7 cellular contexts compared by ENCODE assay signal in genomic region chr17:78174870-78175642, GRCh38. TPM values are rescaled to one million over a fixed set of nuclear protein-coding genes. Genes with fewer than 3 reads are reported as not detected.
DNase-seq lines count a peak whose midpoint lies in the region; ATAC-seq and TF ChIP-seq lines count a peak whose summit lies in the region.

No MANE protein-coding gene starts in this region.

- no peaks in the 10 kb centered on the region; a peak in 1 of 5 replicates for H3K9me3 Mint-ChIP-seq in H9

- H3K56ac ChIP-seq in H9 (ENCODE audit: insufficient read length, low read depth, low read length), result no peak overlapping the region

- no peak overlapping the region for H4K91ac ChIP-seq in H9 (ENCODE audit: insufficient read length, low read depth, low read length)

- H3K4me2 ChIP-seq in H9 (ENCODE audit: insufficient read depth, insufficient read length, low read length), result no peak overlapping the region

- H4K20me1 ChIP-seq in H9 (ENCODE audit: control insufficient read depth, insufficient read depth, insufficient read length), result no peaks in the 10 kb centered on the region

- H3K36me3 Mint-ChIP-seq in H9 (ENCODE audit: insufficient read depth in 1 of 3, low read depth in 3 of 3), result peaks cover 37 to 72% (median 59%) of the 10 kb centered on the region in 3 experiments

- H3K27ac ChIP-seq in H9 (ENCODE audit: insufficient read length, low read depth, low read length) (no peak overlapping the region), RWPE2 (ENCODE audit: poor library complexity, severe bottlenecking) (peak overlapping the region; percentile 12), testis (peak overlapping the region; percentile 45 to 80)

- no peak overlapping the region for H2BK5ac ChIP-seq in H9 (ENCODE audit: insufficient read length, low read length)

- H3K23ac ChIP-seq in H9 (ENCODE audit: insufficient read length, low read depth, low read length), result no peak overlapping the region

- H2AK5ac ChIP-seq in H9 (ENCODE audit: insufficient read length, low read length), result no peak overlapping the region

- no peak overlapping the region for H2BK12ac ChIP-seq in H9 (ENCODE audit: insufficient read length, low read depth, low read length)

- H4K8ac ChIP-seq in H9 (replicated peaks; ENCODE audit: insufficient read length, low read depth, low read length), result no peak overlapping the region

- H3K9ac ChIP-seq in H9 (ENCODE audit: extremely low read depth, insufficient read length, low read length), result no peak overlapping the region

- no peak overlapping the region for H2BK120ac ChIP-seq in H9 (ENCODE audit: low read depth, low read length, poor library complexity, severe bottlenecking)

- H3K36me3 ChIP-seq in RWPE2 (ENCODE audit: low read depth) (peaks cover 86% of the 10 kb centered on the region), kidney epithelial cell (ENCODE audit: control insufficient read depth, insufficient read depth, low read length) (peaks cover 2% of the 10 kb centered on the region), testis (ENCODE audit: low read depth, missing control alignments) (no peaks in the 10 kb centered on the region)

- H3K4me3 Mint-ChIP-seq in H9, result peak overlapping the region in 1 of 2 experiments; percentile 56; a peak in 1 of 5 replicates

- peak; percentile 63 for TF ChIP-seq CTCF in H9 (conservative IDR thresholded peaks at IDR 0.05)
- peak; percentile 22 for TF ChIP-seq CTCF in RWPE2 (IDR thresholded peaks at IDR 0.05; ENCODE audit: poor library complexity, severe bottlenecking)
- peak; percentile 13 for TF ChIP-seq CTCF in kidney epithelial cell (IDR thresholded peaks at IDR 0.05; ENCODE audit: insufficient read depth, low read length, poor library complexity, severe bottlenecking)
- no peak for TF ChIP-seq CTCF in testis (IDR thresholded peaks at IDR 0.05)

- H3K27me3 Mint-ChIP-seq in H9 (ENCODE audit: low read depth), result no peaks in the 10 kb centered on the region; the same call in 1 of the 2 replicates

- no peak overlapping the region for H2AFZ ChIP-seq in H9 (ENCODE audit: low read length)

- H3K27me3 ChIP-seq in H9 (ENCODE audit: insufficient read depth, low read length) (no peaks in the 10 kb centered on the region), RWPE2 (ENCODE audit: insufficient read depth, poor library complexity, severe bottlenecking) (no peaks in the 10 kb centered on the region), kidney epithelial cell (ENCODE audit: control insufficient read depth, insufficient read depth, low read length) (no peaks in the 10 kb centered on the region), testis (no peaks in the 10 kb centered on the region)

- H3K23me2 ChIP-seq in H9 (ENCODE audit: insufficient read length, low read depth, low read length, poor library complexity, severe bottlenecking), result no peaks in the 10 kb centered on the region

- ATAC-seq in RWPE2 (ENCODE audit: low read depth), result no peak

- TF ChIP-seq POLR2A in testis (IDR thresholded peaks at IDR 0.05), result no peak

- H2BK20ac ChIP-seq in H9 (ENCODE audit: low read depth, low read length, poor library complexity, severe bottlenecking), result no peak overlapping the region

- H3K4me1 ChIP-seq in H9 (ENCODE audit: insufficient read depth, low read length) (no peaks in the 10 kb centered on the region; the same call in 1 of the 2 replicates), RWPE2 (ENCODE audit: insufficient read depth, poor library complexity, severe bottlenecking) (peaks cover 7% of the 10 kb centered on the region), testis (peaks cover 52% of the 10 kb centered on the region)

- intact Hi-C loops in testis (cut with DNase I; ENCODE audit: low total_unique reads), result no loop called here

- H3K9me3 ChIP-seq in H9 (ENCODE audit: control insufficient read depth, low read depth, low read length) (no peaks in the 10 kb centered on the region), RWPE2 (ENCODE audit: severe bottlenecking) (no peaks in the 10 kb centered on the region), testis (no peaks in the 10 kb centered on the region)

- no peak overlapping the region for H3K4ac ChIP-seq in H9 (ENCODE audit: low read depth, low read length)

- H2BK15ac ChIP-seq in H9 (ENCODE audit: low read depth, low read length), result no peak overlapping the region

- H3K4me1 Mint-ChIP-seq in H9, result peaks cover 26 to 46% of the 10 kb centered on the region in 2 experiments

- H3K4me3 ChIP-seq in RWPE2 (ENCODE audit: severe bottlenecking) (no peak overlapping the region), kidney epithelial cell (ENCODE audit: low read depth, low read length) (no peak overlapping the region), testis (no peak overlapping the region)

- H4K5ac ChIP-seq in H9 (ENCODE audit: insufficient read length, low read depth, low read length), result no peak overlapping the region

- no peaks in the 10 kb centered on the region for H3K79me1 ChIP-seq in H9 (ENCODE audit: insufficient read depth, low read depth, low read length, poor library complexity, severe bottlenecking)

- peak; percentile 84 for DNase-seq in H9
- DNase-seq in RWPE2 (ENCODE audit: low spot score), result no peak
- DNase-seq in kidney epithelial cell (ENCODE audit: low read depth), result no peak
- DNase-seq in testis, result no peak
- no peak for DNase-seq in GM03348 (ENCODE audit: low spot score)
- no peak for DNase-seq in NCI-H2107 treated with DMSO at 0.1 percent for 48 hours (lab: John Stamatoyannopoulos, UW; ENCODE audit: unreplicated experiment)
- DNase-seq in NOMO-1 treated with dmso at 0.1 percent for 144 hours (lab: John Stamatoyannopoulos, UW; ENCODE audit: unreplicated experiment), result no peak

- H3K18ac ChIP-seq in H9 (ENCODE audit: insufficient read length, low read depth, low read length), result no peak overlapping the region

- peak overlapping the region; percentile 58 to 79 (median 79); a peak in 5 of 7 replicates for H3K27ac Mint-ChIP-seq in H9

- no peaks in the 10 kb centered on the region for H3K79me2 ChIP-seq in H9 (ENCODE audit: insufficient read depth, low read length)

- no peak overlapping the region for H3T11ph ChIP-seq in H9 (ENCODE audit: low read length)

- no CpG with 5 or more reads among the region's 28 CpGs for WGBS in H9 (ENCODE audit: extremely low coverage, insufficient read length, low lambda C conversion rate)
- 78 to 88% methylated on average over 6 to 28 of the region's 28 CpGs for WGBS in testis, 2 donors

- no peak overlapping the region; the same call in 1 of the 2 replicates for H3K14ac ChIP-seq in H9 (ENCODE audit: insufficient read depth, low read length)

RNA-seq across cellular contexts. Expression of gene SYNGR2, which starts 6.7 kb away (rescaled TPM):
- total RNA-seq in H9 (2021) (41.0 and 43.9 TPM in 2 replicates), kidney epithelial cell (85.7 and 144 TPM in 2 replicates), testis (10 to 100 TPM; 68.7 to 70.6 TPM)
- 63.7 TPM for polyA plus RNA-seq in testis (ENCODE audit: insufficient read depth, low read depth, low replicate concordance)

RNA-seq across cellular contexts. Expression of gene TK1, which starts 11.8 kb away (rescaled TPM):
- total RNA-seq in H9 (2021) (95.8 and 98.7 TPM in 2 replicates), kidney epithelial cell (15.0 and 21.1 TPM in 2 replicates), testis (1 to 10 TPM; 3.9 to 4.8 TPM)
- polyA plus RNA-seq in testis (ENCODE audit: insufficient read depth, low read depth, low replicate concordance), result 5.7 TPM

RNA-seq across cellular contexts. Expression of gene AFMID, which starts 12.1 kb away (rescaled TPM):
- total RNA-seq in H9 (2021) (54.7 and 64.1 TPM in 2 replicates), kidney epithelial cell (38.1 and 49.7 TPM in 2 replicates), testis (10 to 100 TPM; 59.4 to 82.2 TPM)
- polyA plus RNA-seq in testis (ENCODE audit: insufficient read depth, low read depth, low replicate concordance), result 36.1 TPM

RNA-seq across cellular contexts. Expression of gene C17orf99, which starts 28.9 kb away (rescaled TPM):
- total RNA-seq in H9 (2021) (not detected in 2 replicates), kidney epithelial cell (not detected in 2 replicates), testis (1 to 10 TPM; 1.1 to 1.3 TPM)
- not detected for polyA plus RNA-seq in testis (ENCODE audit: insufficient read depth, low read depth, low replicate concordance)

RNA-seq across cellular contexts. Expression of gene BIRC5, which starts 39.0 kb away (rescaled TPM):
- total RNA-seq in H9 (2021) (97.8 and 104 TPM in 2 replicates), kidney epithelial cell (7.2 and 8.6 TPM in 2 replicates), testis (10 to 100 TPM; 12.4 to 28.1 TPM)
- polyA plus RNA-seq in testis (ENCODE audit: insufficient read depth, low read depth, low replicate concordance), result 58.5 TPM

Comparison
In these comparisons a context has a peak if more than half of its experiments do, and no peak if none do; other contexts are left out.
1. CTCF ChIP-seq: peak in H9 (single experiment), RWPE2 (single experiment) and kidney epithelial cell (single experiment); none in testis (0 of 3).